In the genomic region with DNA sequence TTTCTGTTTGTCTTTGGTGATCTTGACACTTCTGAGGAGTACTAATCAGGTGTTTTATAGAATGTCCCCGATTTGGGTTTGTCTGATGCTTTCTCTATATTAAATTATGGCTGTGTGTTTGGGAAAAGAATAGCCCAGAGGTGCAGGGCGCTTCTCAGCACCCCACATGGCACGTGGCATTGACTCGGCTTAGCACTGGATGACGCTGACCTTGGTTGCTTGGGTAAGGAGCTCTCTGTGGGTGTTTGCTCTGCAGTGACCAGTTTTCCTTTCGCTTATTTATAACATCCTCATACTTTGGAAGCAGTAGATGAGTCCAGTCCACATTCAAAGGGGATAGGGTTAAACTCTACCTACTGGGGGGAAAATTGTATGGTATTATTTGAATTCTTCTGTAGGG, we compare ENCODE assay signal across 11 cellular contexts. TPM values are rescaled to one million over a fixed set of nuclear protein-coding genes. Genes with fewer than 3 reads are reported as not detected.
DNase-seq lines count a peak whose midpoint lies in the region; ATAC-seq and TF ChIP-seq lines count a peak whose summit lies in the region.
"Had no signal": no experiment of that assay in that cellular context is flagged by ENCODE, and none has a peak within 500 bp of the region (broad histone marks: within the 10 kb centered on the region; RNA-seq: fewer than 3 reads in every experiment).

No MANE protein-coding gene starts in this region.

- no peaks in the 10 kb centered on the region for H3K9me3 ChIP-seq in right cardiac atrium (ENCODE audit: control insufficient read depth, low read length)

- H3K4me3 Mint-ChIP-seq in activated T-cell treated with anti-CD3 and anti-CD28 coated beads, Interleukin-2, amount 50 U/mL, for 72 hours, result peak overlapping the region; percentile 59 to 61
- peak overlapping the region; percentile 42 for H3K4me3 Mint-ChIP-seq in stimulated activated effector memory CD8-positive, alpha-beta T cell treated with anti-CD3 and anti-CD28 coated beads, Interleukin-12 subunit alpha, Interleukin-12 subunit beta, amount 100 ng/mL, for 72 hours

- H3K4me1 Mint-ChIP-seq in activated T-cell treated with anti-CD3 and anti-CD28 coated beads, Interleukin-2, amount 50 U/mL, for 72 hours (ENCODE audit: low read depth), result peaks cover 91% of the 10 kb centered on the region
- H3K4me1 Mint-ChIP-seq in stimulated activated effector memory CD8-positive, alpha-beta T cell treated with anti-CD3 and anti-CD28 coated beads, Interleukin-12 subunit alpha, Interleukin-12 subunit beta, amount 100 ng/mL, for 72 hours, result peaks cover 82% of the 10 kb centered on the region

- TF ChIP-seq CTCF in VCaP (conservative IDR thresholded peaks at IDR 0.05), result no peak

- no peak overlapping the region for H3K4me3 ChIP-seq in right cardiac atrium (ENCODE audit: low read length)

- no peak for ATAC-seq in activated T-cell treated with anti-CD3 and anti-CD28 coated beads, Interleukin-2, amount 50 U/mL, for 72 hours (replicated peaks in 1 of 2)
- ATAC-seq in right cardiac atrium (peak; percentile 27 to 46), HG03097 (IDR thresholded peaks at IDR 0.05; ENCODE audit: low FRiP score, unreplicated experiment) (no peak)
- ATAC-seq in stimulated activated effector memory CD8-positive, alpha-beta T cell treated with anti-CD3 and anti-CD28 coated beads, Interleukin-12 subunit alpha, Interleukin-12 subunit beta, amount 100 ng/mL, for 72 hours, result no peak

- no peak for DNase-seq in activated T-cell treated with anti-CD3 and anti-CD28 coated beads, Interleukin-2, amount 50 U/mL, for 72 hours
- no peak for DNase-seq in activated T-cell treated with anti-CD3 and anti-CD28 coated beads, Interleukin-2, amount 50 U/mL, for 48 hours
- no peak for DNase-seq in right cardiac atrium
- no peak for DNase-seq in stimulated activated effector memory CD8-positive, alpha-beta T cell treated with anti-CD3 and anti-CD28 coated beads, Interleukin-12 subunit alpha, Interleukin-12 subunit beta, amount 100 ng/mL, for 72 hours (ENCODE audit: low spot score in 2 of 2)
- DNase-seq in COLO829 (ENCODE audit: low spot score), result no peak
- no peak for DNase-seq in NCI-H1048 (lab: John Stamatoyannopoulos, UW)
- DNase-seq: DMS79, NCI-H1436 treated with DMSO at 0.1 percent for 48 hours had no signal

- H3K27ac ChIP-seq in VCaP (peak overlapping the region; percentile 57), right cardiac atrium (ENCODE audit: low read length) (peak overlapping the region; percentile 30)

- peaks cover 2 to 9% of the 10 kb centered on the region in 2 donors for H3K36me3 Mint-ChIP-seq in activated T-cell treated with anti-CD3 and anti-CD28 coated beads, Interleukin-2, amount 50 U/mL, for 72 hours (ENCODE audit: insufficient read depth in 2 of 2)
- peaks cover 9% of the 10 kb centered on the region for H3K36me3 Mint-ChIP-seq in stimulated activated effector memory CD8-positive, alpha-beta T cell treated with anti-CD3 and anti-CD28 coated beads, Interleukin-12 subunit alpha, Interleukin-12 subunit beta, amount 100 ng/mL, for 72 hours

- H3K4me1 ChIP-seq in right cardiac atrium (ENCODE audit: control insufficient read depth, insufficient read depth, low read length), result peaks cover 17% of the 10 kb centered on the region

- peaks cover 0 to 1% of the 10 kb centered on the region in 2 donors for H3K9me3 Mint-ChIP-seq in activated T-cell treated with anti-CD3 and anti-CD28 coated beads, Interleukin-2, amount 50 U/mL, for 72 hours
- no peaks in the 10 kb centered on the region for H3K9me3 Mint-ChIP-seq in stimulated activated effector memory CD8-positive, alpha-beta T cell treated with anti-CD3 and anti-CD28 coated beads, Interleukin-12 subunit alpha, Interleukin-12 subunit beta, amount 100 ng/mL, for 72 hours

- intact Hi-C loops in right cardiac atrium (cut with DNase I), result no loop called here

- no peaks in the 10 kb centered on the region for H3K27me3 ChIP-seq in right cardiac atrium (ENCODE audit: control insufficient read depth, insufficient read depth)

- H3K27ac Mint-ChIP-seq in activated T-cell treated with anti-CD3 and anti-CD28 coated beads, Interleukin-2, amount 50 U/mL, for 72 hours, result peak overlapping the region; percentile 69
- peak overlapping the region; percentile 96 for H3K27ac Mint-ChIP-seq in stimulated activated effector memory CD8-positive, alpha-beta T cell treated with anti-CD3 and anti-CD28 coated beads, Interleukin-12 subunit alpha, Interleukin-12 subunit beta, amount 100 ng/mL, for 72 hours
- H3K27ac Mint-ChIP-seq: progenitor cell of endocrine pancreas had no signal

- WGBS in right cardiac atrium, result 81% methylated on average over 6 of the region's 6 CpGs

- no peaks in the 10 kb centered on the region for H3K27me3 Mint-ChIP-seq in activated T-cell treated with anti-CD3 and anti-CD28 coated beads, Interleukin-2, amount 50 U/mL, for 72 hours (ENCODE audit: low read depth)
- H3K27me3 Mint-ChIP-seq: progenitor cell of endocrine pancreas had no signal

RNA-seq across cellular contexts. Expression of a gene that starts 12.5 kb away (rescaled TPM):
- total RNA-seq in activated T-cell treated with anti-CD3 and anti-CD28 coated beads, Interleukin-2, amount 50 U/mL, for 72 hours, result 10 to 100 TPM; 34.8 to 36.7 TPM
- total RNA-seq in right cardiac atrium, result 10 to 100 TPM; 38.2 to 45.6 (median 41.2) TPM
- 39.8 TPM for polyA plus RNA-seq in right cardiac atrium

RNA-seq across cellular contexts. Expression of a gene that starts 14.4 kb away (rescaled TPM):
- total RNA-seq in activated T-cell treated with anti-CD3 and anti-CD28 coated beads, Interleukin-2, amount 50 U/mL, for 72 hours, result 100 to 1,000 TPM; 127 to 135 TPM
- total RNA-seq in right cardiac atrium, result 100 to 1,000 TPM in 1 of 4 donors, 10 to 100 TPM in 3; 77.8 to 111 (median 90.2) TPM
- 42.3 TPM for polyA plus RNA-seq in right cardiac atrium

Comparison
In these comparisons a context has a peak if more than half of its experiments do, and no peak if none do; other contexts are left out.
1. ATAC-seq: peak in right cardiac atrium (2 of 2); none in activated T-cell treated with anti-CD3 and anti-CD28 coated beads, Interleukin-2, amount 50 U/mL, for 72 hours (0 of 2), stimulated activated effector memory CD8-positive, alpha-beta T cell treated with anti-CD3 and anti-CD28 coated beads, Interleukin-12 subunit alpha, Interleukin-12 subunit beta, amount 100 ng/mL, for 72 hours (single experiment) and HG03097 (single experiment).